In the genomic region with DNA sequence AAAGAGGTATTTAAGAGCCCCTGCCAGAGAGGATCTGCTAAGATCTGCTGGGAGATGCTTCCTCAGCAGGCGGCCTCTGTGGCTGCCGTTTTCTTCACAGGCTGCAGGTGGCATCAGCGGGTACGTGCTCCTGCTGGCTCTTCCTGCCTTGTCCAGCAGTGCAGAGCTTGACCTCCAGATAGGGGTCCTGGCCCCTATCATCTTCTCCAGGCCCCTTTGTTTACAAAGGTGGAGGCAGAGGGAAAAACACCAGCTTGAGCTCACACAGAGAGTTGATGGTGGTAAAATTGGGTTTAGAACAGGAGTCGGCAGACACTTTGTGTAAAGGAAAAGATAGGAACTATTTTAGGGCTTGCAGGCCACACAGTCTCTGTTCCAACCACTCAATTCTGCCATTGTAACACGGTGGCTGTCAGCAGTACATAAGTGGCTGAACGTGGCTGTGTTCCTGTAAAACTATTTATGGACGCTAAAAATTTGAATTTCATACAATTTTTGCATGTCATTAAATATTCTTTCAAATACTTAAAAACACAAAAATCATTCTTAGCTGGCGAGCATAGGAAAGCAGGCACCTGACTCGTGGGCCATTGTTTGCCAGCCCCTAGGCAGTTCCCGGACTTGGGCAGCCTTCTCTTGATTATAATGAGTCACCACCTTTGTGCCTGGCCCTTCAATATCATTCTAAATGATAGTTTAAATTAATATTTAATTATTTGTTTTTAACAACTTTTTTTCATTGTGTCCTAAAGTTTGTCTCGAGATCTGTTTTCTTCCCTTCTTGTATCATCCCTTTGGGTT, we compare ENCODE assay signal across 8 cellular contexts.
DNase-seq lines count a peak whose midpoint lies in the region; ATAC-seq, FAIRE-seq and TF ChIP-seq lines count a peak whose summit lies in the region.

No MANE protein-coding gene starts in this region.

- no peaks in the 10 kb centered on the region for H3K27me3 ChIP-seq in mesendoderm (ENCODE audit: insufficient read depth, low read length, poor library complexity)
- no peaks in the 10 kb centered on the region for H3K27me3 ChIP-seq in upper lobe of left lung

- TF ChIP-seq CTCF in D721Med (IDR thresholded peaks at IDR 0.05; ENCODE audit: insufficient read depth, missing control alignments) (peak; percentile 22), endothelial cell (IDR thresholded peaks at IDR 0.05; ENCODE audit: unreplicated experiment) (peak; percentile 48), upper lobe of left lung (IDR thresholded peaks at IDR 0.05) (peak; percentile 40 to 69 (median 60))

- WGBS in mesendoderm (ENCODE audit: extremely low coverage, insufficient coverage, low lambda C conversion rate) = no CpG with 5 or more reads among the region's 12 CpGs
- WGBS in upper lobe of left lung, 2 donors = 44 to 68% methylated on average over 10 to 12 of the region's 12 CpGs

- H2BK5ac ChIP-seq in mesendoderm (ENCODE audit: low read length) = no peak overlapping the region

- H3K79me2 ChIP-seq in mesendoderm (ENCODE audit: control insufficient read depth, insufficient read depth, low read length) = no peaks in the 10 kb centered on the region

- H3K79me1 ChIP-seq in mesendoderm (ENCODE audit: low read length) = no peaks in the 10 kb centered on the region

- no peak overlapping the region for H2BK120ac ChIP-seq in mesendoderm (ENCODE audit: low read depth, low read length)

- H3K27me3 Mint-ChIP-seq in endothelial cell (ENCODE audit: unreplicated experiment) = no peaks in the 10 kb centered on the region

- no peak overlapping the region for H3K4me3 Mint-ChIP-seq in endothelial cell (ENCODE audit: unreplicated experiment)

- no peak overlapping the region for H3K4ac ChIP-seq in mesendoderm (ENCODE audit: low read depth, low read length)

- H3K18ac ChIP-seq in mesendoderm (ENCODE audit: low read length) = no peak overlapping the region

- H3K27ac Mint-ChIP-seq in endothelial cell (ENCODE audit: unreplicated experiment) = no peak overlapping the region

- H3K27ac ChIP-seq in mesendoderm (ENCODE audit: low read depth, low read length) (no peak overlapping the region), upper lobe of left lung (peak overlapping the region in 1 of 4 donors; percentile 24)

- no peaks in the 10 kb centered on the region for H3K9me3 Mint-ChIP-seq in endothelial cell (ENCODE audit: unreplicated experiment)

- no peak overlapping the region for H4K5ac ChIP-seq in mesendoderm (ENCODE audit: low read length)

- H3K9ac ChIP-seq in mesendoderm (ENCODE audit: low read length) = no peak overlapping the region

- TF ChIP-seq EP300 in upper lobe of left lung (IDR thresholded peaks at IDR 0.05) = no peak

- H3K4me3 ChIP-seq in mesendoderm (ENCODE audit: low read length) (no peak overlapping the region), upper lobe of left lung (no peak overlapping the region)

- H3K36me3 ChIP-seq in mesendoderm (ENCODE audit: control insufficient read depth, insufficient read depth, low read length) = no peaks in the 10 kb centered on the region
- peaks cover 0 to 3% (median 0%) of the 10 kb centered on the region in 4 donors for H3K36me3 ChIP-seq in upper lobe of left lung

- peaks cover 11% of the 10 kb centered on the region for H3K4me1 Mint-ChIP-seq in endothelial cell (ENCODE audit: unreplicated experiment)

- no peaks in the 10 kb centered on the region for H3K9me3 ChIP-seq in upper lobe of left lung

- no peak overlapping the region for H3K23ac ChIP-seq in mesendoderm (ENCODE audit: low read length)

- H4K8ac ChIP-seq in mesendoderm (ENCODE audit: low read depth, low read length) = no peak overlapping the region

- TF ChIP-seq POLR2A in upper lobe of left lung (IDR thresholded peaks at IDR 0.05) = no peak

- H3K36me3 Mint-ChIP-seq in endothelial cell (ENCODE audit: low read depth, unreplicated experiment) = peaks cover under 1% of the 10 kb centered on the region

- ATAC-seq in GM19351 (IDR thresholded peaks at IDR 0.05; ENCODE audit: unreplicated experiment) (peak; percentile 54), upper lobe of left lung (ENCODE audit: low FRiP score in 2 of 2) (peak in 1 of 2 donors; percentile 66)

- peak; percentile 62 for DNase-seq in D721Med (ENCODE audit: insufficient read length, low spot score)
- peak; percentile 78 for DNase-seq in HTR-8/SVneo (ENCODE audit: insufficient read length, low spot score)
- peak; percentile 65 for DNase-seq in SK-N-DZ (ENCODE audit: low spot score)
- DNase-seq in endothelial cell (ENCODE audit: low spot score) = peak; percentile 74
- DNase-seq in mesendoderm = peak; percentile 85
- peak in 1 of 2 donors; percentile 73 for DNase-seq in upper lobe of left lung
- no peak for DNase-seq in NCI-H2107 (lab: John Stamatoyannopoulos, UW)

- no peak overlapping the region for H2AK5ac ChIP-seq in mesendoderm (ENCODE audit: low read length)

- no peak overlapping the region for H2BK15ac ChIP-seq in mesendoderm (replicated peaks; ENCODE audit: low read depth)

- FAIRE-seq in D721Med (lab: Jason Lieb, UNC) (no peak), HTR-8/SVneo (lab: Jason Lieb, UNC) (peak; percentile 49)

- H3K56ac ChIP-seq in mesendoderm (ENCODE audit: low read length) = peak overlapping the region; percentile 44

- H3K4me1 ChIP-seq in mesendoderm (ENCODE audit: control insufficient read depth, low read depth, low read length) (peaks cover 3% of the 10 kb centered on the region), upper lobe of left lung (peaks cover 19 to 52% (median 46%) of the 10 kb centered on the region in 4 donors)

- H3K4me2 ChIP-seq in mesendoderm (ENCODE audit: low read length) = no peak overlapping the region
